ENCODE assay signal across 16 cellular contexts in genomic region chr10:26334232-26334931, GRCh38.
"Had no signal": no experiment of that assay in that cellular context is flagged by ENCODE, and none has a peak within 500 bp of the region (broad histone marks: within the 10 kb centered on the region; RNA-seq: fewer than 3 reads in every experiment).

No MANE protein-coding gene starts in this region.

- H3K4me1 Mint-ChIP-seq: nephron had no signal

- H3K9me3 ChIP-seq: mucosa of descending colon, ovary, thyroid gland, upper lobe of left lung, vagina had no signal

- H3K27ac Mint-ChIP-seq: activated CD4-positive, alpha-beta memory T cell treated with anti-CD3 and anti-CD28 coated beads for 36 hours; nephron; progenitor cell of endocrine pancreas had no signal

- DNase-seq: dorsolateral prefrontal cortex, ovary had no signal

- H3K27me3 ChIP-seq: brain microvascular endothelial cell, left lung, ovary, thyroid gland, upper lobe of left lung, vagina had no signal

- H3K4me3 ChIP-seq: lung, mucosa of descending colon, ovary, thyroid gland, vagina had no signal

- H3K27ac ChIP-seq: brain microvascular endothelial cell, coronary artery, dorsolateral prefrontal cortex, left lung, ovary, thyroid gland, vagina had no signal

- H3K36me3 ChIP-seq: brain microvascular endothelial cell, left lung, ovary, thyroid gland, upper lobe of left lung, vagina had no signal

- H3K27me3 Mint-ChIP-seq: activated CD4-positive, alpha-beta memory T cell treated with anti-CD3 and anti-CD28 coated beads for 36 hours; activated T-cell treated with anti-CD3 and anti-CD28 coated beads, Interleukin-2, amount 50 U/mL, for 24 hours; progenitor cell of endocrine pancreas; stimulated activated naive CD8-positive, alpha-beta T cell treated with anti-CD3 and anti-CD28 coated beads, Interleukin-15, amount 100 ng/mL, for 72 hours had no signal

- H3K4me3 Mint-ChIP-seq: nephron had no signal

- H3K36me3 Mint-ChIP-seq: stimulated activated effector memory CD8-positive, alpha-beta T cell treated with anti-CD3 and anti-CD28 coated beads, Interleukin-12 subunit alpha, Interleukin-12 subunit beta, amount 100 ng/mL, for 72 hours had no signal

- H3K4me1 ChIP-seq: thyroid gland had no signal
